Comparison of ENCODE assay signal across 17 cellular contexts in genomic region chr9:70465398-70465797, GRCh38. TPM values are rescaled to one million over a fixed set of nuclear protein-coding genes. Genes with fewer than 3 reads are reported as not detected.
DNase-seq lines count a peak whose midpoint lies in the region; ATAC-seq and TF ChIP-seq lines count a peak whose summit lies in the region.
"Had no signal": no experiment of that assay in that cellular context is flagged by ENCODE, and none has a peak within 500 bp of the region (broad histone marks: within the 10 kb centered on the region; RNA-seq: fewer than 3 reads in every experiment).

No MANE protein-coding gene starts in this region.

- no peak for ATAC-seq in activated CD4-positive, alpha-beta T cell treated with anti-CD3 and anti-CD28 coated beads for 36 hours
- ATAC-seq in stimulated activated naive CD8-positive, alpha-beta T cell treated with anti-CD3 and anti-CD28 coated beads, Interleukin-15, Interleukin-2, amounts not matched to agents 100 U/mL and 50 U/mL, for 24 hours = no peak
- ATAC-seq in HG02610 (IDR thresholded peaks at IDR 0.05; ENCODE audit: unreplicated experiment) = no peak

- 68% methylated on average over 6 of the region's 6 CpGs for WGBS in smooth muscle cell (ENCODE audit: low lambda C conversion rate)

- DNase-seq in activated CD4-positive, alpha-beta T cell treated with anti-CD3 and anti-CD28 coated beads for 36 hours = no peak
- no peak for DNase-seq in activated CD4-positive, alpha-beta T cell treated with anti-CD3 and anti-CD28 coated beads for 1 hour
- DNase-seq in stimulated activated naive CD8-positive, alpha-beta T cell treated with anti-CD3 and anti-CD28 coated beads, Interleukin-15, Interleukin-2, amounts not matched to agents 100 U/mL and 50 U/mL, for 24 hours = no peak
- no peak for DNase-seq in activated T-helper 1 cell treated with anti-CD3 and anti-CD28 coated beads, Interleukin-12 subunit alpha, Interleukin-12 subunit beta, Interleukin-2, Interleukin-4 antibody, amounts not matched to agents 30 ng/mL and 10 ng/mL and 1 ng/mL, durations not matched to agents 14 hours and 24 hours and 36 hours (ENCODE audit: low spot score)
- DNase-seq in smooth muscle cell (lab: John Stamatoyannopoulos, UW; ENCODE audit: unreplicated experiment) (no peak), NCI-H2029 treated with DMSO at 0.1 percent for 48 hours (lab: John Stamatoyannopoulos, UW) (no peak)
- DNase-seq: BE2C; CD4-positive, alpha-beta T cell; H7; NCI-H1436; NCI-H2029; NCI-H510A; NCI-H82 had no signal

- peaks cover 47% of the 10 kb centered on the region for H3K4me1 Mint-ChIP-seq in activated CD4-positive, alpha-beta T cell treated with anti-CD3 and anti-CD28 coated beads for 36 hours
- peaks cover 49% of the 10 kb centered on the region for H3K4me1 Mint-ChIP-seq in stimulated activated naive CD8-positive, alpha-beta T cell treated with anti-CD3 and anti-CD28 coated beads, Interleukin-15, Interleukin-2, amounts not matched to agents 100 ng/mL and 50 ng/mL, for 24 hours (ENCODE audit: low read depth)
- peaks cover 42% of the 10 kb centered on the region for H3K4me1 Mint-ChIP-seq in activated T-helper 1 cell treated with anti-CD3 and anti-CD28 coated beads, Interleukin-12 subunit alpha, Interleukin-12 subunit beta, Interleukin-2, Interleukin-4 antibody, amounts not matched to agents 30 ng/mL and 10 ng/mL and 1 ng/mL, durations not matched to agents 14 hours and 24 hours and 36 hours (ENCODE audit: low read depth)

- no peaks in the 10 kb centered on the region for H3K36me3 Mint-ChIP-seq in activated CD4-positive, alpha-beta T cell treated with anti-CD3 and anti-CD28 coated beads for 36 hours (ENCODE audit: low read depth)
- H3K36me3 Mint-ChIP-seq in stimulated activated naive CD8-positive, alpha-beta T cell treated with anti-CD3 and anti-CD28 coated beads, Interleukin-15, Interleukin-2, amounts not matched to agents 100 ng/mL and 50 ng/mL, for 24 hours (ENCODE audit: low read depth) = no peaks in the 10 kb centered on the region
- H3K36me3 Mint-ChIP-seq in activated T-helper 1 cell treated with anti-CD3 and anti-CD28 coated beads, Interleukin-12 subunit alpha, Interleukin-12 subunit beta, Interleukin-2, Interleukin-4 antibody, amounts not matched to agents 30 ng/mL and 10 ng/mL and 1 ng/mL, durations not matched to agents 14 hours and 24 hours and 36 hours (ENCODE audit: low read depth) = no peaks in the 10 kb centered on the region

- no peak overlapping the region for H3K9ac ChIP-seq in smooth muscle cell (ENCODE audit: low read depth)

- TF ChIP-seq CTCF in smooth muscle cell (IDR thresholded peaks at IDR 0.05; ENCODE audit: borderline replicate concordance, insufficient read depth, poor library complexity, severe bottlenecking) = no peak

- H3K27ac ChIP-seq in smooth muscle cell (ENCODE audit: low read depth) = no peak overlapping the region
- H3K27ac ChIP-seq: 22Rv1, HL-60 had no signal

- no peaks in the 10 kb centered on the region for H3K4me1 ChIP-seq in smooth muscle cell (ENCODE audit: low read depth)

- no peaks in the 10 kb centered on the region for H3F3A ChIP-seq in smooth muscle cell (ENCODE audit: low read depth)

- H3K27me3 Mint-ChIP-seq in activated CD4-positive, alpha-beta T cell treated with anti-CD3 and anti-CD28 coated beads for 36 hours = no peaks in the 10 kb centered on the region
- H3K27me3 Mint-ChIP-seq in stimulated activated naive CD8-positive, alpha-beta T cell treated with anti-CD3 and anti-CD28 coated beads, Interleukin-15, Interleukin-2, amounts not matched to agents 100 ng/mL and 50 ng/mL, for 24 hours = no peaks in the 10 kb centered on the region
- H3K27me3 Mint-ChIP-seq in activated T-helper 1 cell treated with anti-CD3 and anti-CD28 coated beads, Interleukin-12 subunit alpha, Interleukin-12 subunit beta, Interleukin-2, Interleukin-4 antibody, amounts not matched to agents 30 ng/mL and 10 ng/mL and 1 ng/mL, durations not matched to agents 14 hours and 24 hours and 36 hours (ENCODE audit: insufficient read depth) = no peaks in the 10 kb centered on the region
- H3K27me3 Mint-ChIP-seq: CD4-positive, alpha-beta T cell had no signal

- CTCF ChIA-PET in activated CD4-positive, alpha-beta T cell treated with anti-CD3 and anti-CD28 coated beads for 36 hours (lab: Charles Lee) = interaction anchor here (1.2 to 1.7 kb wide), 2 partner anchors 44 to 125 kb away, joined by 3 read pairs; no protein-coding TSS in a partner anchor

- H4K20me1 ChIP-seq in smooth muscle cell (ENCODE audit: low read depth) = no peaks in the 10 kb centered on the region

- H3K4me3 Mint-ChIP-seq in activated CD4-positive, alpha-beta T cell treated with anti-CD3 and anti-CD28 coated beads for 36 hours = no peak overlapping the region
- peak overlapping the region; percentile 28 for H3K4me3 Mint-ChIP-seq in stimulated activated naive CD8-positive, alpha-beta T cell treated with anti-CD3 and anti-CD28 coated beads, Interleukin-15, Interleukin-2, amounts not matched to agents 100 ng/mL and 50 ng/mL, for 24 hours
- H3K4me3 Mint-ChIP-seq in activated T-helper 1 cell treated with anti-CD3 and anti-CD28 coated beads, Interleukin-12 subunit alpha, Interleukin-12 subunit beta, Interleukin-2, Interleukin-4 antibody, amounts not matched to agents 30 ng/mL and 10 ng/mL and 1 ng/mL, durations not matched to agents 14 hours and 24 hours and 36 hours = no peak overlapping the region
- H3K4me3 Mint-ChIP-seq: CD4-positive, alpha-beta T cell had no signal

- peak overlapping the region; percentile 53 for H3K27ac Mint-ChIP-seq in activated CD4-positive, alpha-beta T cell treated with anti-CD3 and anti-CD28 coated beads for 36 hours
- no peak overlapping the region for H3K27ac Mint-ChIP-seq in stimulated activated naive CD8-positive, alpha-beta T cell treated with anti-CD3 and anti-CD28 coated beads, Interleukin-15, Interleukin-2, amounts not matched to agents 100 ng/mL and 50 ng/mL, for 24 hours
- H3K27ac Mint-ChIP-seq in activated T-helper 1 cell treated with anti-CD3 and anti-CD28 coated beads, Interleukin-12 subunit alpha, Interleukin-12 subunit beta, Interleukin-2, Interleukin-4 antibody, amounts not matched to agents 30 ng/mL and 10 ng/mL and 1 ng/mL, durations not matched to agents 14 hours and 24 hours and 36 hours = peak overlapping the region; percentile 44
- H3K27ac Mint-ChIP-seq: CD4-positive, alpha-beta T cell had no signal

- H3K9me3 ChIP-seq in smooth muscle cell (replicated peaks; ENCODE audit: low read depth) = no peaks in the 10 kb centered on the region
- H3K9me3 ChIP-seq: BE2C had no signal

- no peaks in the 10 kb centered on the region for H3K36me3 ChIP-seq in smooth muscle cell (ENCODE audit: low read depth)
- H3K36me3 ChIP-seq: BE2C had no signal

- intact Hi-C loops in activated CD4-positive, alpha-beta T cell treated with anti-CD3 and anti-CD28 coated beads for 36 hours (cut with DNase I, micrococcal nuclease) = loop anchor here in 1 of 2 experiments (5.0 kb wide), 1 partner anchor 208 kb away; the partner anchor contains the start of gene SMC5
- intact Hi-C loops in activated T-helper 1 cell treated with anti-CD3 and anti-CD28 coated beads, Interleukin-12 subunit alpha, Interleukin-12 subunit beta, Interleukin-2, Interleukin-4 antibody, amounts not matched to agents 30 ng/mL and 10 ng/mL and 1 ng/mL, durations not matched to agents 14 hours and 24 hours and 36 hours (cut with micrococcal nuclease) = no loop called here

- POLR2A ChIA-PET in activated CD4-positive, alpha-beta T cell treated with anti-CD3 and anti-CD28 coated beads for 36 hours (lab: Charles Lee) = no interaction called here

- no peaks in the 10 kb centered on the region for H3K79me2 ChIP-seq in smooth muscle cell (ENCODE audit: low read depth)

- no peak overlapping the region for H3K4me2 ChIP-seq in smooth muscle cell

- H3K9me3 Mint-ChIP-seq in activated CD4-positive, alpha-beta T cell treated with anti-CD3 and anti-CD28 coated beads for 36 hours (ENCODE audit: low read depth) = no peaks in the 10 kb centered on the region
- H3K9me3 Mint-ChIP-seq in stimulated activated naive CD8-positive, alpha-beta T cell treated with anti-CD3 and anti-CD28 coated beads, Interleukin-15, Interleukin-2, amounts not matched to agents 100 ng/mL and 50 ng/mL, for 24 hours = no peaks in the 10 kb centered on the region
- H3K9me3 Mint-ChIP-seq in activated T-helper 1 cell treated with anti-CD3 and anti-CD28 coated beads, Interleukin-12 subunit alpha, Interleukin-12 subunit beta, Interleukin-2, Interleukin-4 antibody, amounts not matched to agents 30 ng/mL and 10 ng/mL and 1 ng/mL, durations not matched to agents 14 hours and 24 hours and 36 hours = no peaks in the 10 kb centered on the region
- H3K9me3 Mint-ChIP-seq: CD4-positive, alpha-beta T cell had no signal

- no peak overlapping the region for H3K4me3 ChIP-seq in smooth muscle cell

- H3K27me3 ChIP-seq in smooth muscle cell (ENCODE audit: low read depth) = no peaks in the 10 kb centered on the region
- H3K27me3 ChIP-seq: BE2C had no signal

- no peak overlapping the region for H2AFZ ChIP-seq in smooth muscle cell (ENCODE audit: low read depth)

RNA-seq across cellular contexts. Expression of gene KLF9, which starts 50.9 kb away (rescaled TPM):
- 10 to 100 TPM; 20.2 to 22.3 TPM for total RNA-seq in activated CD4-positive, alpha-beta T cell treated with anti-CD3 and anti-CD28 coated beads for 36 hours
- 18.1 and 19.0 TPM in 2 replicates for total RNA-seq in activated T-helper 1 cell treated with anti-CD3 and anti-CD28 coated beads, Interleukin-12 subunit alpha, Interleukin-12 subunit beta, Interleukin-2, Interleukin-4 antibody, amounts not matched to agents 30 ng/mL and 10 ng/mL and 1 ng/mL, durations not matched to agents 14 hours and 24 hours and 36 hours
- 13.5 and 25.7 TPM in 2 replicates for total RNA-seq in smooth muscle cell
- 2.9 and 3.2 TPM in 2 replicates for polyA plus RNA-seq in smooth muscle cell
